In genomic region chr3:183941216-183941615, GRCh38 we compare ENCODE assay signal across 1 cellular context.
TF ChIP-seq lines count a peak whose summit lies in the region.

No MANE protein-coding gene starts in this region.

TF ChIP-seq in WTC11, 78 proteins besides CTCF, POLR2A, EP300 and RAD21 (continued from another document):
- TF ChIP-seq ATF1 (CRISPR knock-in tag; IDR thresholded peaks at IDR 0.05) (no peak), ZNF219 (CRISPR knock-in tag; IDR thresholded peaks at IDR 0.05; ENCODE audit: borderline replicate concordance) (no peak), RELA (CRISPR knock-in tag; IDR thresholded peaks at IDR 0.05; ENCODE audit: borderline replicate concordance) (no peak)
